In the genomic region with DNA sequence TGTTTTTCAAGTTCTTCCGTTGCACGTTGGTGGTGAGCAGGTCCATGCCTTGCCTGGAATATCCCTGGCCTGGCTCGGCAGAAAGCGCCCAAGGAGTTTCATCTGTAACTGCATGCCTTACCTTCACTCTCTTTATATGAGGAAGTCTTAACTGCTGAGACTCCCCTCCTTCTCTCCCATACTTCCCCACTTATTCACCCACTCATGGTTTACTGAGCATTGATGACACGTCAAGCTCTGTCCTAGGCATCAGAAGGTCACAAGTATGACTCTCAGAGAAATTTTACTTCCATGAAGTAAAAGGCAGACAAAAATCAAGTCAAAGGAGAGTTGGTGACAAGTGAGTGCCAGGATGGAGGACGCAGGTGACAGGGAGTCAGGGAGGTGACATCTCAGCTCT, we compare ENCODE assay signal across 22 cellular contexts.
"Had no signal": no experiment of that assay in that cellular context is flagged by ENCODE, and none has a peak within 500 bp of the region (broad histone marks: within the 10 kb centered on the region; RNA-seq: fewer than 3 reads in every experiment).

No MANE protein-coding gene starts in this region.

- DNase-seq: Kasumi-1, MV-4-11, NCI-H1048, NCI-H1105, NCI-H1417, NCI-H1436 treated with DMSO at 0.1 percent for 48 hours, NCI-H1694, NCI-H187 treated with DMSO at 0.1 percent for 48 hours, NCI-H2081, NCI-H2107, NCI-H2227 treated with DMSO at 0.1 percent for 48 hours, NCI-H524, NCI-H69, NCI-H774, SHP77, SK-N-SH, SW 1271, T-cell had no signal

- ATAC-seq: K562, T-cell had no signal

- H3K27ac ChIP-seq: HL-60, KMS-11, RWPE1 had no signal
